8 cellular contexts compared by ENCODE assay signal in genomic region chr6:106510090-106510970, GRCh38.
DNase-seq lines count a peak whose midpoint lies in the region; ATAC-seq and TF ChIP-seq lines count a peak whose summit lies in the region.

No MANE protein-coding gene starts in this region.

- peaks cover 17% of the 10 kb centered on the region for H3F3A ChIP-seq in GM23248 (ENCODE audit: insufficient read depth)

- peaks cover 3% of the 10 kb centered on the region for H3K36me3 Mint-ChIP-seq in activated B cell treated with CpG ODN at 0.5 μM for 24 hours (ENCODE audit: low read depth)

- peaks cover 7% of the 10 kb centered on the region; the same call in 1 of the 2 replicates for H3K79me2 ChIP-seq in GM23248 (ENCODE audit: insufficient read depth)

- no peaks in the 10 kb centered on the region for H3K36me3 ChIP-seq in GM23248 (ENCODE audit: low read depth)

- in situ Hi-C loops in GM23248 (cut with MboI), result no loop called here

- no peaks in the 10 kb centered on the region for H3K9me2 ChIP-seq in GM23248 (ENCODE audit: insufficient read depth)

- POLR2A ChIA-PET in activated B cell treated with CpG ODN at 0.5 μM for 24 hours (lab: Charles Lee), result interaction anchor here (0.5 to 6.4 kb wide), 11 partner anchors 13 to 175 kb away, joined by 3 to 201 read pairs (median 3); no protein-coding TSS in a partner anchor

- H3K9me3 Mint-ChIP-seq in activated B cell treated with CpG ODN at 0.5 μM for 24 hours, result no peaks in the 10 kb centered on the region

- intact Hi-C loops in activated B cell treated with CpG ODN at 0.5 μM for 24 hours (cut with micrococcal nuclease), result loop anchor here (2.0 to 10.0 kb wide), 5 partner anchors 14 to 516 kb away; partner anchors contain the start of genes CRYBG1 and PRDM1
- intact Hi-C loops in lower leg skin (cut with DNase I; ENCODE audit: low total_unique reads), result no loop called here

- H3K4me3 ChIP-seq in GM23248 (peak overlapping the region; percentile 75), choroid plexus epithelial cell (ENCODE audit: low read depth, low read length) (peak overlapping the region; percentile 59), lower leg skin (ENCODE audit: low read depth, poor library complexity, severe bottlenecking) (peak overlapping the region; percentile 9)

- H3K27me3 ChIP-seq in GM23248 (replicated peaks; ENCODE audit: insufficient read depth), result no peaks in the 10 kb centered on the region

- no peaks in the 10 kb centered on the region for H3K27me3 Mint-ChIP-seq in activated B cell treated with CpG ODN at 0.5 μM for 24 hours

- ATAC-seq in activated B cell treated with CpG ODN at 0.5 μM for 24 hours (ENCODE audit: low read depth), result peak; percentile 41

- peak overlapping the region; percentile 69 for H2AFZ ChIP-seq in GM23248

- peak overlapping the region; percentile 74 for H3K27ac Mint-ChIP-seq in activated B cell treated with CpG ODN at 0.5 μM for 24 hours

- H3K27ac ChIP-seq in GM23248, result no peak overlapping the region

- DNase-seq in DMS114 treated with DMSO at 0.1 percent for 48 hours (lab: John Stamatoyannopoulos, UW; ENCODE audit: unreplicated experiment), result peak; percentile 23
- peak; percentile 62 for DNase-seq in GM23248
- peak; percentile 66 for DNase-seq in MV-4-11 (lab: John Stamatoyannopoulos, UW)
- DNase-seq in activated B cell treated with CpG ODN at 0.5 μM for 24 hours, result peak; percentile 57
- DNase-seq in choroid plexus epithelial cell (ENCODE audit: low read depth), result peak; percentile 54
- DNase-seq in lower leg skin (ENCODE audit: low spot score in 2 of 2), result peak; percentile 62 to 92
- peak; percentile 32 to 45 for DNase-seq in stimulated activated CD8-positive, alpha-beta memory T cell treated with anti-CD3 and anti-CD28 coated beads, Interleukin-4, amount 100 ng/mL, for 1 hour (ENCODE audit: low read depth in 2 of 2, low spot score in 1 of 2)
- no peak for DNase-seq in NCI-H1048 (lab: John Stamatoyannopoulos, UW)

- peaks cover 15% of the 10 kb centered on the region for H3K4me1 ChIP-seq in GM23248 (ENCODE audit: insufficient read depth)

- H4K20me1 ChIP-seq in GM23248 (ENCODE audit: insufficient read depth), result no peaks in the 10 kb centered on the region

- CTCF ChIA-PET in activated B cell treated with CpG ODN at 0.5 μM for 24 hours (lab: Charles Lee), result interaction anchor here (0.6 to 6.5 kb wide), 19 partner anchors 10 to 469 kb away, joined by 3 to 94 read pairs (median 7); no protein-coding TSS in a partner anchor

- peak overlapping the region; percentile 78 for H3K4me2 ChIP-seq in GM23248 (ENCODE audit: unreplicated experiment)

- H3K9ac ChIP-seq in GM23248, result no peak overlapping the region

- peaks cover 46% of the 10 kb centered on the region for H3K4me1 Mint-ChIP-seq in activated B cell treated with CpG ODN at 0.5 μM for 24 hours

- no peak for TF ChIP-seq POLR2A in lower leg skin (IDR thresholded peaks at IDR 0.05)

- no peaks in the 10 kb centered on the region for H3K9me3 ChIP-seq in GM23248 (ENCODE audit: low read depth)

- TF ChIP-seq CTCF in activated B cell treated with CpG ODN at 0.5 μM for 24 hours (IDR thresholded peaks at IDR 0.05) (no peak), choroid plexus epithelial cell (conservative IDR thresholded peaks at IDR 0.05; ENCODE audit: low read depth, low read length) (peak; percentile 20), lower leg skin (IDR thresholded peaks at IDR 0.05) (no peak)

- peak overlapping the region; percentile 97 for H3K4me3 Mint-ChIP-seq in activated B cell treated with CpG ODN at 0.5 μM for 24 hours

- WGBS in GM23248 (ENCODE audit: low coverage in 1 of 2, low lambda C conversion rate in 2 of 2, missing lambda C conversion rate in 2 of 2), 2 experiments, result 1 to 2% methylated on average over 49 to 55 of the region's 56 CpGs
- 1 to 2% methylated on average over 38 to 56 of the region's 56 CpGs for WGBS in lower leg skin, 2 donors

Comparison
In these comparisons a context has a peak if more than half of its experiments do, and no peak if none do; other contexts are left out.
1. H3K4me3 ChIP-seq: peak in every context shown above with its lines; median percentile 75 in GM23248; 59 in choroid plexus epithelial cell; 9 in lower leg skin.